11 cellular contexts compared by ENCODE assay signal in the genomic region with DNA sequence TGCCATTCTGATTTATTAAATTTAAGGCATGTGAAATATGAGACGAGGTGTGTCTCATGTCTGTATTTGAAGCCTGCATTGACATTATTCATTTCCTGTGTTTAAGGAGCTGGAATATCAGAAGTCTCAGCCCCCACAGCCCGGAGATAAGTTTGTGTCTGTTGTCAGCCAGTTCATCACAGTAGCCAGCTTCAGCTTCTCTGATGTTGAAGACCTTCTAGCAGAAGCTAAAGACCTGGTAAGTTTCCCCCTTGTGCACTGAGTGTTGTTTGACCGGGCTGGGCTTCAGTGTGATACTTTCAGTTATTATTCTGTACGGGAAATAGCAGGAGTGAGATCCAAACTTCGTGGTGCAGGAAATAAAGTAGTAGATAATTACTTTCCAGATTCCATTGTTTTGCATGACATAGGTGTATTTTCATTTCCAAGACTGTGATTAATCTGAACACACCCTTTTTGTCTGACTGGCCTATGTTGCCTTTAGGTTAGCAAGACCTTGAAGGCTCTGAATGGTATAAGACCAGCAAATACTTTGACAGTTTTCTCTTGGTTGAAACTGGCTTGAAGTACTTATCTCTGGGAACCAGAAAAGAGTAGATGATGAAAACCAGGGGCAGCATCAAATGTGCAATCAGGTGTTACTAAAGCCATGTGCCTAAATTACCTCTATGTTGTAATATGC.
DNase-seq lines count a peak whose midpoint lies in the region; ATAC-seq, FAIRE-seq and TF ChIP-seq lines count a peak whose summit lies in the region.
"Had no signal": no experiment of that assay in that cellular context is flagged by ENCODE, and none has a peak within 500 bp of the region (broad histone marks: within the 10 kb centered on the region; RNA-seq: fewer than 3 reads in every experiment).

No MANE protein-coding gene starts in this region.

- WGBS in psoas muscle, 3 donors: 51 to 53% (median 52%) methylated on average over 5 of the region's 5 CpGs
- 56 to 60% (median 58%) methylated on average over 5 of the region's 5 CpGs for WGBS in small intestine, 3 donors

- H3K9ac ChIP-seq in SK-N-MC (ENCODE audit: insufficient read length): no peak overlapping the region

- TF ChIP-seq POLR2A in H54 (IDR thresholded peaks at IDR 0.05; ENCODE audit: low read depth, low read length): no peak

- H3K9me3 ChIP-seq in SK-N-MC (ENCODE audit: low read depth, low read length) (no peaks in the 10 kb centered on the region), psoas muscle (no peaks in the 10 kb centered on the region), BE2C (no peaks in the 10 kb centered on the region), small intestine (ENCODE audit: control insufficient read depth, low read depth) (no peaks in the 10 kb centered on the region)
- H3K9me3 ChIP-seq: ovary had no signal

- H3K27ac ChIP-seq in SK-N-MC (peak overlapping the region; percentile 64; the same call in 1 of the 2 replicates), psoas muscle (peak overlapping the region; percentile 1), small intestine (ENCODE audit: low read depth in 1 of 2, low read length in 1 of 2) (no peak overlapping the region)
- H3K27ac ChIP-seq: ovary had no signal

- DNase-seq in H54 (ENCODE audit: insufficient read length, low spot score): no peak
- DNase-seq in SK-N-MC (ENCODE audit: low read depth, low spot score): no peak
- no peak for DNase-seq in psoas muscle
- no peak for DNase-seq in epidermal melanocyte (ENCODE audit: insufficient read length, low spot score)
- DNase-seq in BE2C: no peak
- DNase-seq in small intestine: no peak
- DNase-seq: Kasumi-1, ovary, T-cell had no signal

- ATAC-seq in esophagus mucosa (peak; percentile 83), psoas muscle (no peak), HG02852 (IDR thresholded peaks at IDR 0.05; ENCODE audit: unreplicated experiment) (no peak)
- ATAC-seq: T-cell had no signal

- H3K36me3 ChIP-seq in SK-N-MC (ENCODE audit: insufficient read depth, low read length) (no peaks in the 10 kb centered on the region), psoas muscle (ENCODE audit: insufficient read depth in 1 of 2, low read depth in 1 of 2) (peaks cover 0 to 23% of the 10 kb centered on the region in 2 donors), BE2C (no peaks in the 10 kb centered on the region), small intestine (ENCODE audit: control insufficient read depth in 2 of 2, insufficient read depth in 2 of 2, low read length in 2 of 2) (peaks cover 0 to 3% of the 10 kb centered on the region in 2 donors)
- H3K36me3 ChIP-seq: ovary had no signal

- FAIRE-seq in H54 (lab: Jason Lieb, UNC) (peak; percentile 85), small intestine (lab: Jason Lieb, UNC) (no peak)

- intact Hi-C loops in psoas muscle (cut with DNase I): no loop called here

- H3K27me3 ChIP-seq in psoas muscle (ENCODE audit: insufficient read depth in 3 of 3, low read length in 2 of 3) (no peaks in the 10 kb centered on the region), BE2C (no peaks in the 10 kb centered on the region), small intestine (ENCODE audit: control insufficient read depth in 2 of 2, insufficient read depth in 2 of 2, low read length in 2 of 2) (no peaks in the 10 kb centered on the region)
- H3K27me3 ChIP-seq: ovary had no signal

- TF ChIP-seq CTCF in psoas muscle (IDR thresholded peaks at IDR 0.05) (no peak), BE2C (IDR thresholded peaks at IDR 0.05; ENCODE audit: low read depth, low read length) (no peak)

- peak overlapping the region; percentile 44 for H3K4me3 ChIP-seq in SK-N-MC
- H3K4me3 ChIP-seq in psoas muscle: no peak overlapping the region
- H3K4me3 ChIP-seq in BE2C (ENCODE audit: low read depth, low read length): no peak overlapping the region
- H3K4me3 ChIP-seq in small intestine (ENCODE audit: low read depth in 1 of 2, low read length in 2 of 2): no peak overlapping the region
- H3K4me3 ChIP-seq: ovary had no signal

- peaks cover 25% of the 10 kb centered on the region for H3K4me1 ChIP-seq in psoas muscle
- peaks cover 13% of the 10 kb centered on the region for H3K4me1 ChIP-seq in BE2C
- peaks cover 0 to 9% of the 10 kb centered on the region in 2 donors for H3K4me1 ChIP-seq in small intestine (ENCODE audit: control insufficient read depth in 2 of 2, insufficient read depth in 1 of 2, low read depth in 1 of 2, low read length in 1 of 2)

Comparison
In these comparisons a context has a peak if more than half of its experiments do, and no peak if none do; other contexts are left out.
1. H3K27ac ChIP-seq: peak in SK-N-MC (single experiment) and psoas muscle (single experiment); none in small intestine (0 of 2).